In the genomic region with DNA sequence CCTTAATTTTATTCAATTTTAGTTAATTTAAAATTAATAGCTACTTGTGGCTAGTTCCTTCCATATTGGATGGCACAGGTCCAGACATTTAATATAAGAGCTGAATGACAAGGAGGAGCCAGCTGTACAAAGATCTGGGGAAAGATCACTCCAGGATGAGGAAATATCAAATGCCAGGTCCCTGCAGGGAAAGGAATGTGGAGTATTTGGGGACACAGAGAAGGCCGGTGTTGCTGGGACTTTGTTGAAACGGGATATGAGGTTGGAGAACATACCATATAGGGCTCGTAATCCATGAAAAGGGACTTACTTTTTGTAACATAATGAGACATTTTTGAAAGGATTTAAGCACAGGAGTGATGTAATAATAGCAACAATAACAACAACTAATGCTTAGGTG, we compare ENCODE assay signal across 33 cellular contexts.
"Had no signal": no experiment of that assay in that cellular context is flagged by ENCODE, and none has a peak within 500 bp of the region (broad histone marks: within the 10 kb centered on the region; RNA-seq: fewer than 3 reads in every experiment).

No MANE protein-coding gene starts in this region.

- H3K4me1 ChIP-seq: gastrocnemius medialis, parathyroid adenoma, psoas muscle, uterus had no signal

- H3K4me1 Mint-ChIP-seq: activated CD4-positive, alpha-beta T cell treated with anti-CD3 and anti-CD28 coated beads, Interleukin-2, amount 10 ng/mL, durations not matched to agents 24 days and 14 days; naive thymus-derived CD4-positive, alpha-beta T cell; stimulated activated memory B cell treated with anti-CD40 and anti-IgM and Interleukin-4, amounts not matched to agents 10 μg/mL and 1 μg/mL and 100 μg/mL, for 72 hours; stimulated activated naive CD8-positive, alpha-beta T cell treated with anti-CD3 and anti-CD28 coated beads, Interleukin-15, amount 100 ng/mL, for 72 hours had no signal

- H3K79me2 ChIP-seq: hepatocyte had no signal

- H3K27ac Mint-ChIP-seq: activated CD4-positive, alpha-beta memory T cell treated with anti-CD3 and anti-CD28 coated beads for 36 hours; activated CD4-positive, alpha-beta T cell treated with anti-CD3 and anti-CD28 coated beads, Interleukin-2, amount 10 ng/mL, durations not matched to agents 24 days and 14 days; activated T-cell treated with anti-CD3 and anti-CD28 coated beads, Interleukin-2, amount 50 U/mL, for 24 hours; mesothelial cell of epicardium; naive thymus-derived CD4-positive, alpha-beta T cell; stimulated activated memory B cell treated with anti-CD40 and anti-IgM and Interleukin-4, amounts not matched to agents 10 μg/mL and 1 μg/mL and 100 μg/mL, for 72 hours; stimulated activated naive CD8-positive, alpha-beta T cell treated with anti-CD3 and anti-CD28 coated beads, Interleukin-15, amount 100 ng/mL, for 72 hours; type B pancreatic cell had no signal

- H3K9ac ChIP-seq: parathyroid adenoma had no signal

- H3K27me3 ChIP-seq: brain microvascular endothelial cell, gastrocnemius medialis, hepatocyte, uterus had no signal

- ATAC-seq: gastrocnemius medialis; naive thymus-derived CD4-positive, alpha-beta T cell; psoas muscle; stimulated activated memory B cell treated with anti-CD40 and anti-IgM and Interleukin-4, amounts not matched to agents 10 μg/mL and 1 μg/mL and 100 μg/mL, for 72 hours; stimulated activated naive CD8-positive, alpha-beta T cell treated with anti-CD3 and anti-CD28 coated beads, Interleukin-15, amount 100 ng/mL, for 72 hours had no signal

- H2AFZ ChIP-seq: hepatocyte, parathyroid adenoma had no signal

- H3K36me3 Mint-ChIP-seq: activated CD4-positive, alpha-beta memory T cell treated with anti-CD3 and anti-CD28 coated beads for 36 hours; naive thymus-derived CD4-positive, alpha-beta T cell; stimulated activated memory B cell treated with anti-CD40 and anti-IgM and Interleukin-4, amounts not matched to agents 10 μg/mL and 1 μg/mL and 100 μg/mL, for 72 hours; type B pancreatic cell had no signal

- H3K4me2 ChIP-seq: hepatocyte, smooth muscle cell had no signal

- H3K36me3 ChIP-seq: brain microvascular endothelial cell, gastrocnemius medialis, uterus had no signal

- H3K9me3 Mint-ChIP-seq: activated CD4-positive, alpha-beta memory T cell treated with anti-CD3 and anti-CD28 coated beads for 36 hours; activated CD4-positive, alpha-beta T cell treated with anti-CD3 and anti-CD28 coated beads, Interleukin-2, amount 10 ng/mL, durations not matched to agents 24 days and 14 days; activated T-cell treated with anti-CD3 and anti-CD28 coated beads, Interleukin-2, amount 50 U/mL, for 24 hours; stimulated activated naive CD8-positive, alpha-beta T cell treated with anti-CD3 and anti-CD28 coated beads, Interleukin-15, amount 100 ng/mL, for 72 hours had no signal

- H3K27me3 Mint-ChIP-seq: activated CD4-positive, alpha-beta T cell treated with anti-CD3 and anti-CD28 coated beads, Interleukin-2, amount 10 ng/mL, durations not matched to agents 24 days and 14 days; stimulated activated memory B cell treated with anti-CD40 and anti-IgM and Interleukin-4, amounts not matched to agents 10 μg/mL and 1 μg/mL and 100 μg/mL, for 72 hours had no signal

- H3K27ac ChIP-seq: brain microvascular endothelial cell, coronary artery, dorsolateral prefrontal cortex, gastrocnemius medialis, hepatocyte, parathyroid adenoma, psoas muscle, uterus, VCaP had no signal

- H3K9me3 ChIP-seq: gastrocnemius medialis, psoas muscle, uterus had no signal

- DNase-seq: activated CD4-positive, alpha-beta memory T cell treated with anti-CD3 and anti-CD28 coated beads for 36 hours; activated CD4-positive, alpha-beta T cell treated with anti-CD3 and anti-CD28 coated beads, Interleukin-2, amount 10 ng/mL, durations not matched to agents 24 days and 14 days; activated CD4-positive, CD25-positive, alpha-beta regulatory T cell treated with anti-CD3 and anti-CD28 coated beads, Interleukin-2, amount 50 U/mL, for 72 hours; activated CD8-positive, alpha-beta memory T cell treated with anti-CD3 and anti-CD28 coated beads, Interleukin-2, amount 50 U/mL, for 48 hours; activated gamma-delta T cell treated with Interleukin-2 at 50 U/mL for 16 hours; activated naive CD4-positive, alpha-beta T cell treated with anti-CD3 and anti-CD28 coated beads, Interleukin-2, amount 50 U/mL, for 16 hours; activated T-cell treated with anti-CD3 and anti-CD28 coated beads, Interleukin-2, amount 50 U/mL, for 24 hours; amniotic stem cell; brain microvascular endothelial cell; dorsolateral prefrontal cortex; effector memory CD4-positive, alpha-beta T cell; erythroblast; gastrocnemius medialis; glutamatergic neuron; islet precursor cell; mammary epithelial cell; naive thymus-derived CD4-positive, alpha-beta T cell; occipital lobe; psoas muscle; stimulated activated CD4-positive, alpha-beta T cell treated with anti-CD3 and anti-CD28 coated beads, Interleukin-1b, Interleukin-23, amount 100 ng/mL, for 48 hours; stimulated activated CD4-positive, alpha-beta T cell treated with anti-CD3 and anti-CD28 coated beads, Interleukin-4, amount 100 ng/mL, for 4 hours; stimulated activated CD8-positive, alpha-beta memory T cell treated with anti-CD3 and anti-CD28 coated beads, Interleukin-4, amount 100 ng/mL, for 48 hours; stimulated activated naive CD8-positive, alpha-beta T cell treated with anti-CD3 and anti-CD28 coated beads, Interleukin-15, amount 100 ng/mL, for 72 hours; substantia nigra; uterus had no signal

- H3K4me3 Mint-ChIP-seq: activated CD4-positive, alpha-beta memory T cell treated with anti-CD3 and anti-CD28 coated beads for 36 hours; activated CD4-positive, alpha-beta T cell treated with anti-CD3 and anti-CD28 coated beads, Interleukin-2, amount 10 ng/mL, durations not matched to agents 24 days and 14 days; activated T-cell treated with anti-CD3 and anti-CD28 coated beads, Interleukin-2, amount 50 U/mL, for 24 hours; mesothelial cell of epicardium; naive thymus-derived CD4-positive, alpha-beta T cell; stimulated activated memory B cell treated with anti-CD40 and anti-IgM and Interleukin-4, amounts not matched to agents 10 μg/mL and 1 μg/mL and 100 μg/mL, for 72 hours; stimulated activated naive CD8-positive, alpha-beta T cell treated with anti-CD3 and anti-CD28 coated beads, Interleukin-15, amount 100 ng/mL, for 72 hours; type B pancreatic cell had no signal

- H3K4me3 ChIP-seq: coronary artery, dorsolateral prefrontal cortex, gastrocnemius medialis, hepatocyte, psoas muscle, smooth muscle cell, uterus had no signal
